In the genomic region with DNA sequence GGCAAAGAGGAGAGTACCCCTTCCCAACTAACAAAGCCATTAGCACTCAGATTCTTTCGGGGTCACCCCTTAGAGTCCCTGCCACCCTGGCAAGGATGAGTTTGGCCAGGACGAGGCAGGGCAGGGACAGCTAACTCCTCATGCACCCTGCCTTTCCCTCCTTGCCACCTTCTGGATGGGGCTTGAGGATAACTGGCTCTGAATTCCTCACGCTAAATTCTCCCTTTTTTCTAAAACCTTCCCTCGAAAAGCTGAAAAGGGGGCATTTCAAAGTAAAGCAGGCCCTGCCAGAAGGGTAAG, we compare ENCODE assay signal across 12 cellular contexts. TPM values are rescaled to one million over a fixed set of nuclear protein-coding genes. Genes with fewer than 3 reads are reported as not detected.
DNase-seq lines count a peak whose midpoint lies in the region; ATAC-seq and TF ChIP-seq lines count a peak whose summit lies in the region.
"Had no signal": no experiment of that assay in that cellular context is flagged by ENCODE, and none has a peak within 500 bp of the region (broad histone marks: within the 10 kb centered on the region; RNA-seq: fewer than 3 reads in every experiment).

No MANE protein-coding gene starts in this region.

- no peaks in the 10 kb centered on the region for H3K9me2 ChIP-seq in GM23248 (ENCODE audit: insufficient read depth)

- H3K4me3 Mint-ChIP-seq in activated CD4-positive, alpha-beta memory T cell treated with anti-CD3 and anti-CD28 coated beads for 36 hours = peak overlapping the region; percentile 65
- H3K4me3 Mint-ChIP-seq in glutamatergic neuron (ENCODE audit: unreplicated experiment) = no peak overlapping the region

- H3K36me3 ChIP-seq in GM23248 (ENCODE audit: low read depth) = no peaks in the 10 kb centered on the region
- no peaks in the 10 kb centered on the region for H3K36me3 ChIP-seq in right atrium auricular region
- H3K36me3 ChIP-seq: pancreas had no signal

- CTCF ChIA-PET in activated CD4-positive, alpha-beta memory T cell treated with anti-CD3 and anti-CD28 coated beads for 36 hours (lab: Charles Lee) = interaction anchor here (1.9 kb wide), 1 partner anchor 9 kb away, joined by 10 read pairs; no protein-coding TSS in a partner anchor

- no peak for TF ChIP-seq CTCF in right atrium auricular region (IDR thresholded peaks at IDR 0.05)
- TF ChIP-seq CTCF in glutamatergic neuron (IDR thresholded peaks at IDR 0.05; ENCODE audit: partially characterized antibody, unreplicated experiment) = no peak

- H3K27me3 Mint-ChIP-seq in activated CD4-positive, alpha-beta memory T cell treated with anti-CD3 and anti-CD28 coated beads for 36 hours = no peaks in the 10 kb centered on the region
- peaks cover 27% of the 10 kb centered on the region for H3K27me3 Mint-ChIP-seq in glutamatergic neuron (ENCODE audit: unreplicated experiment)

- H3K4me2 ChIP-seq in GM23248 (ENCODE audit: unreplicated experiment) = peak overlapping the region; percentile 84

- WGBS in GM23248 (ENCODE audit: low coverage in 1 of 2, low lambda C conversion rate in 2 of 2, missing lambda C conversion rate in 2 of 2), 2 experiments = 11 to 21% methylated on average over 4 of the region's 4 CpGs

- H3K36me3 Mint-ChIP-seq in activated CD4-positive, alpha-beta memory T cell treated with anti-CD3 and anti-CD28 coated beads for 36 hours = peaks cover 5% of the 10 kb centered on the region
- no peaks in the 10 kb centered on the region for H3K36me3 Mint-ChIP-seq in glutamatergic neuron (ENCODE audit: unreplicated experiment)

- H3K27me3 ChIP-seq in GM23248 (replicated peaks; ENCODE audit: insufficient read depth) (no peaks in the 10 kb centered on the region), right atrium auricular region (no peaks in the 10 kb centered on the region)
- H3K27me3 ChIP-seq: pancreas had no signal

- POLR2A ChIA-PET in activated CD4-positive, alpha-beta memory T cell treated with anti-CD3 and anti-CD28 coated beads for 36 hours (lab: Charles Lee) = interaction anchor here (0.6 to 1.4 kb wide), 3 partner anchors 10 to 45 kb away, joined by 3 to 5 read pairs (median 4); a partner anchor contains a TSS

- peaks cover 64% of the 10 kb centered on the region for H3K4me1 Mint-ChIP-seq in activated CD4-positive, alpha-beta memory T cell treated with anti-CD3 and anti-CD28 coated beads for 36 hours (ENCODE audit: low read depth)
- H3K4me1 Mint-ChIP-seq in glutamatergic neuron (ENCODE audit: low read depth, unreplicated experiment) = peaks cover 12% of the 10 kb centered on the region

- no peaks in the 10 kb centered on the region for H4K20me1 ChIP-seq in GM23248 (ENCODE audit: insufficient read depth)

- DNase-seq in GM23248 (peak; percentile 48), right atrium auricular region (ENCODE audit: low spot score) (no peak), glutamatergic neuron (no peak), NCI-H2171 (lab: John Stamatoyannopoulos, UW) (no peak)
- DNase-seq in activated CD4-positive, alpha-beta memory T cell treated with anti-CD3 and anti-CD28 coated beads for 36 hours = no peak
- no peak for DNase-seq in effector CD4-positive, alpha-beta T cell
- DNase-seq: erythroblast, NCI-H510A treated with DMSO at 0.1 percent for 48 hours had no signal

- peak overlapping the region; percentile 88 for H3K9ac ChIP-seq in GM23248

- H3K27ac ChIP-seq in GM23248 (peak overlapping the region; percentile 99), right atrium auricular region (peak overlapping the region; percentile 95 to 96), skin epidermis (peak overlapping the region in 20 of 21 experiments; percentile 70 to 99 (median 94))

- ATAC-seq in GM19328 (IDR thresholded peaks at IDR 0.05; ENCODE audit: unreplicated experiment) = no peak
- ATAC-seq: pancreas had no signal

- peaks cover 16% of the 10 kb centered on the region for H3K79me2 ChIP-seq in GM23248 (ENCODE audit: insufficient read depth)

- peak overlapping the region; percentile 92 for H3K27ac Mint-ChIP-seq in activated CD4-positive, alpha-beta memory T cell treated with anti-CD3 and anti-CD28 coated beads for 36 hours
- H3K27ac Mint-ChIP-seq in glutamatergic neuron (ENCODE audit: unreplicated experiment) = no peak overlapping the region

- H3K4me1 ChIP-seq in GM23248 (ENCODE audit: insufficient read depth) (peaks cover 46% of the 10 kb centered on the region), right atrium auricular region (peaks cover 0 to 53% of the 10 kb centered on the region in 2 donors)

- H3K4me3 ChIP-seq in GM23248 (no peak overlapping the region; the same call in 1 of the 2 replicates), right atrium auricular region (no peak overlapping the region), skin epidermis (no peak overlapping the region)
- H3K4me3 ChIP-seq: pancreas had no signal

- no peaks in the 10 kb centered on the region for H3K9me3 ChIP-seq in GM23248 (ENCODE audit: low read depth)
- H3K9me3 ChIP-seq in right atrium auricular region = no peaks in the 10 kb centered on the region
- H3K9me3 ChIP-seq: pancreas had no signal

- no peak overlapping the region for H2AFZ ChIP-seq in GM23248

- no peaks in the 10 kb centered on the region for H3K9me3 Mint-ChIP-seq in activated CD4-positive, alpha-beta memory T cell treated with anti-CD3 and anti-CD28 coated beads for 36 hours
- H3K9me3 Mint-ChIP-seq in glutamatergic neuron (ENCODE audit: unreplicated experiment) = peaks cover 15% of the 10 kb centered on the region

- in situ Hi-C loops in GM23248 (cut with MboI) = no loop called here

- peaks cover 53% of the 10 kb centered on the region for H3F3A ChIP-seq in GM23248 (ENCODE audit: insufficient read depth)

- intact Hi-C loops in activated CD4-positive, alpha-beta memory T cell treated with anti-CD3 and anti-CD28 coated beads for 36 hours (cut with micrococcal nuclease) = loop anchor here (5.0 kb wide), 1 partner anchor 229 kb away; a partner anchor contains a TSS

RNA-seq across cellular contexts. Expression of a gene that starts 9.1 kb away (rescaled TPM):
- total RNA-seq in GM23248 (2014; rRNA removed; shearing (Covaris generic)) = 75.3 and 76.6 TPM in 2 replicates
- 116 and 118 TPM in 2 replicates for polyA plus RNA-seq in GM23248 (2016; fragmentation: Nextera tagmentation; extraction: Ambion mirVana)
- 10 to 100 TPM; 21.8 to 25.2 TPM for total RNA-seq in activated CD4-positive, alpha-beta memory T cell treated with anti-CD3 and anti-CD28 coated beads for 36 hours
- total RNA-seq in right atrium auricular region (10 to 100 TPM; 14.8 to 15.0 TPM), glutamatergic neuron (ENCODE audit: unreplicated experiment) (0.27 TPM)

RNA-seq across cellular contexts. Expression of a gene that starts 15.9 kb away (rescaled TPM):
- total RNA-seq in GM23248 (2014; rRNA removed; shearing (Covaris generic)) = 1.4 and 2.4 TPM in 2 replicates
- 0.84 and 1.2 TPM in 2 replicates for polyA plus RNA-seq in GM23248 (2016; fragmentation: Nextera tagmentation; extraction: Ambion mirVana)
- total RNA-seq in activated CD4-positive, alpha-beta memory T cell treated with anti-CD3 and anti-CD28 coated beads for 36 hours = 100 to 1,000 TPM; 168 to 169 TPM
- under 1 TPM in 1 of 2 donors, not detected in 1; 0.47 TPM for total RNA-seq in right atrium auricular region
- total RNA-seq in glutamatergic neuron (ENCODE audit: unreplicated experiment) = not detected
- total RNA-seq: HT1080 had no signal

RNA-seq across cellular contexts. Expression of a gene that starts 42.2 kb away (rescaled TPM):
- 13.4 and 14.2 TPM in 2 replicates for total RNA-seq in GM23248 (2014; rRNA removed; shearing (Covaris generic))
- polyA plus RNA-seq in GM23248 (2016; fragmentation: Nextera tagmentation; extraction: Ambion mirVana) = 6.1 and 8.6 TPM in 2 replicates
- 10 to 100 TPM; 21.4 to 23.7 TPM for total RNA-seq in activated CD4-positive, alpha-beta memory T cell treated with anti-CD3 and anti-CD28 coated beads for 36 hours
- total RNA-seq in right atrium auricular region (1 to 10 TPM; 3.4 to 4.9 TPM), glutamatergic neuron (ENCODE audit: unreplicated experiment) (34.5 TPM)

RNA-seq across cellular contexts. Expression of a gene that starts 42.4 kb away (rescaled TPM):
- 5.1 and 6.5 TPM in 2 replicates for total RNA-seq in GM23248 (2014; rRNA removed; shearing (Covaris generic))
- 2.8 and 3.9 TPM in 2 replicates for polyA plus RNA-seq in GM23248 (2016; fragmentation: Nextera tagmentation; extraction: Ambion mirVana)
- 10 to 100 TPM; 32.6 to 37.5 TPM for total RNA-seq in activated CD4-positive, alpha-beta memory T cell treated with anti-CD3 and anti-CD28 coated beads for 36 hours
- total RNA-seq in right atrium auricular region (1 to 10 TPM; 5.9 to 7.4 TPM), glutamatergic neuron (ENCODE audit: unreplicated experiment) (38.2 TPM)

RNA-seq across cellular contexts. Expression of a gene that starts 45.1 kb away (rescaled TPM):
- total RNA-seq in GM23248 (2014; rRNA removed; shearing (Covaris generic)) = 5.6 and 8.5 TPM in 2 replicates
- polyA plus RNA-seq in GM23248 (2016; fragmentation: Nextera tagmentation; extraction: Ambion mirVana) = 2.0 and 3.3 TPM in 2 replicates
- 10 to 100 TPM; 70.0 to 77.2 TPM for total RNA-seq in activated CD4-positive, alpha-beta memory T cell treated with anti-CD3 and anti-CD28 coated beads for 36 hours
- total RNA-seq in right atrium auricular region (under 1 TPM; 0.12 to 0.59 TPM), glutamatergic neuron (ENCODE audit: unreplicated experiment) (5.1 TPM)

Comparison
In these comparisons a context has a peak if more than half of its experiments do, and no peak if none do; other contexts are left out.
1. RNA of a gene that starts 9.1 kb away (total RNA-seq): 75.3 to 76.6 TPM in GM23248, 21.8 to 25.2 TPM in activated CD4-positive, alpha-beta memory T cell treated with anti-CD3 and anti-CD28 coated beads for 36 hours and 14.8 to 15.0 TPM in right atrium auricular region; 0.27 TPM in glutamatergic neuron (single experiment); every median in the first group is over 10 times any median in the second.
2. RNA of a gene that starts 15.9 kb away (total RNA-seq): 168 to 169 TPM in activated CD4-positive, alpha-beta memory T cell treated with anti-CD3 and anti-CD28 coated beads for 36 hours; 1.4 to 2.4 TPM in GM23248, 0.47 TPM in right atrium auricular region and not detected in glutamatergic neuron (single experiment); every median in the first group is over 10 times any median in the second.
3. Peak in every context shown above with its lines, with median percentiles within 50 percentile points of each other: H3K27ac ChIP-seq.